ENCODE assay signal across 23 cellular contexts in genomic region chr17:37520174-37520573, GRCh38. TPM values are rescaled to one million over a fixed set of nuclear protein-coding genes. Genes with fewer than 3 reads are reported as not detected.
DNase-seq lines count a peak whose midpoint lies in the region; ATAC-seq lines count a peak whose summit lies in the region.
"Had no signal": no experiment of that assay in that cellular context is flagged by ENCODE, and none has a peak within 500 bp of the region (broad histone marks: within the 10 kb centered on the region; RNA-seq: fewer than 3 reads in every experiment).

No MANE protein-coding gene starts in this region.

- CTCF ChIA-PET in activated CD4-positive, alpha-beta memory T cell treated with anti-CD3 and anti-CD28 coated beads, Interleukin-2, amount 10 ng/mL, durations not matched to agents 7 days and 5 days (lab: Charles Lee): interaction anchor here (1.5 to 1.6 kb wide), 2 partner anchors 8 to 147 kb away, joined by 3 to 4 read pairs; no protein-coding TSS in a partner anchor

- peak overlapping the region; percentile 45 for H3K27ac Mint-ChIP-seq in stimulated activated naive CD8-positive, alpha-beta T cell treated with anti-CD3 and anti-CD28 coated beads, Interleukin-15, Interleukin-2, amounts not matched to agents 100 ng/mL and 50 ng/mL, for 24 hours
- H3K27ac Mint-ChIP-seq in activated CD4-positive, alpha-beta memory T cell treated with anti-CD3 and anti-CD28 coated beads, Interleukin-2, amount 10 ng/mL, durations not matched to agents 7 days and 5 days: peak overlapping the region; percentile 52
- peak overlapping the region; percentile 32 to 88 (median 60) for H3K27ac Mint-ChIP-seq in immature natural killer cell
- peak overlapping the region; percentile 51 for H3K27ac Mint-ChIP-seq in stimulated activated naive B cell treated with anti-CD40 and anti-IgM and Interleukin-4, amounts not matched to agents 10 μg/mL and 1 μg/mL and 100 μg/mL, for 72 hours

- DNase-seq in stimulated activated naive CD8-positive, alpha-beta T cell treated with anti-CD3 and anti-CD28 coated beads, Interleukin-15, Interleukin-2, amounts not matched to agents 100 U/mL and 50 U/mL, for 24 hours: no peak
- DNase-seq in activated CD4-positive, alpha-beta memory T cell treated with anti-CD3 and anti-CD28 coated beads, Interleukin-2, amount 10 ng/mL, durations not matched to agents 7 days and 5 days: no peak
- DNase-seq in immature natural killer cell (no peak), head of caudate nucleus (no peak)
- DNase-seq in stimulated activated naive B cell treated with anti-CD40 and anti-IgM and Interleukin-4, amounts not matched to agents 10 μg/mL and 1 μg/mL and 100 μg/mL, for 72 hours: no peak
- DNase-seq: activated CD4-positive, alpha-beta T cell treated with anti-CD3 and anti-CD28 coated beads for 48 hours; cerebellar nuclear complex; dorsolateral prefrontal cortex; foreskin melanocyte; kidney glomerular epithelial cell; NCI-H1092; NCI-H1694 treated with DMSO at 0.1 percent for 48 hours; NCI-H446 treated with DMSO at 0.1 percent for 48 hours; NCI-H82; occipital lobe; SIG-M5; stimulated activated CD4-positive, alpha-beta T cell treated with anti-CD3 and anti-CD28 coated beads, Interleukin-4, amount 100 ng/mL, for 4 hours; T1000; upper lobe of left lung had no signal

- H3K36me3 Mint-ChIP-seq in stimulated activated naive CD8-positive, alpha-beta T cell treated with anti-CD3 and anti-CD28 coated beads, Interleukin-15, Interleukin-2, amounts not matched to agents 100 ng/mL and 50 ng/mL, for 24 hours (ENCODE audit: low read depth): peaks cover 53% of the 10 kb centered on the region
- peaks cover 72% of the 10 kb centered on the region for H3K36me3 Mint-ChIP-seq in activated CD4-positive, alpha-beta memory T cell treated with anti-CD3 and anti-CD28 coated beads, Interleukin-2, amount 10 ng/mL, durations not matched to agents 7 days and 5 days (ENCODE audit: low read depth)
- H3K36me3 Mint-ChIP-seq in immature natural killer cell: peaks cover 8 to 43% (median 27%) of the 10 kb centered on the region in 3 donors
- peaks cover 23 to 55% of the 10 kb centered on the region in 2 donors for H3K36me3 Mint-ChIP-seq in stimulated activated naive B cell treated with anti-CD40 and anti-IgM and Interleukin-4, amounts not matched to agents 10 μg/mL and 1 μg/mL and 100 μg/mL, for 72 hours

- intact Hi-C loops in head of caudate nucleus (cut with DNase I): no loop called here

- H3K27me3 Mint-ChIP-seq in stimulated activated naive CD8-positive, alpha-beta T cell treated with anti-CD3 and anti-CD28 coated beads, Interleukin-15, Interleukin-2, amounts not matched to agents 100 ng/mL and 50 ng/mL, for 24 hours: no peaks in the 10 kb centered on the region
- H3K27me3 Mint-ChIP-seq in activated CD4-positive, alpha-beta memory T cell treated with anti-CD3 and anti-CD28 coated beads, Interleukin-2, amount 10 ng/mL, durations not matched to agents 7 days and 5 days: no peaks in the 10 kb centered on the region
- H3K27me3 Mint-ChIP-seq in immature natural killer cell (ENCODE audit: low read depth in 3 of 3): peaks cover 0 to 2% (median 0%) of the 10 kb centered on the region in 3 donors
- H3K27me3 Mint-ChIP-seq in stimulated activated naive B cell treated with anti-CD40 and anti-IgM and Interleukin-4, amounts not matched to agents 10 μg/mL and 1 μg/mL and 100 μg/mL, for 72 hours: no peaks in the 10 kb centered on the region
- H3K27me3 Mint-ChIP-seq: brain had no signal

- no peak for ATAC-seq in stimulated activated naive CD8-positive, alpha-beta T cell treated with anti-CD3 and anti-CD28 coated beads, Interleukin-15, Interleukin-2, amounts not matched to agents 100 U/mL and 50 U/mL, for 24 hours
- no peak for ATAC-seq in stimulated activated naive B cell treated with anti-CD40 and anti-IgM and Interleukin-4, amounts not matched to agents 10 μg/mL and 1 μg/mL and 100 μg/mL, for 72 hours (replicated peaks)
- ATAC-seq in GM19035 (IDR thresholded peaks at IDR 0.05; ENCODE audit: unreplicated experiment) (no peak), GM18868 (IDR thresholded peaks at IDR 0.05; ENCODE audit: unreplicated experiment) (no peak)

- H3K4me3 Mint-ChIP-seq in stimulated activated naive CD8-positive, alpha-beta T cell treated with anti-CD3 and anti-CD28 coated beads, Interleukin-15, Interleukin-2, amounts not matched to agents 100 ng/mL and 50 ng/mL, for 24 hours: no peak overlapping the region
- no peak overlapping the region for H3K4me3 Mint-ChIP-seq in activated CD4-positive, alpha-beta memory T cell treated with anti-CD3 and anti-CD28 coated beads, Interleukin-2, amount 10 ng/mL, durations not matched to agents 7 days and 5 days
- H3K4me3 Mint-ChIP-seq in immature natural killer cell: no peak overlapping the region
- H3K4me3 Mint-ChIP-seq in stimulated activated naive B cell treated with anti-CD40 and anti-IgM and Interleukin-4, amounts not matched to agents 10 μg/mL and 1 μg/mL and 100 μg/mL, for 72 hours: no peak overlapping the region
- H3K4me3 Mint-ChIP-seq: brain had no signal

- no peaks in the 10 kb centered on the region for H3K9me3 Mint-ChIP-seq in stimulated activated naive CD8-positive, alpha-beta T cell treated with anti-CD3 and anti-CD28 coated beads, Interleukin-15, Interleukin-2, amounts not matched to agents 100 ng/mL and 50 ng/mL, for 24 hours
- no peaks in the 10 kb centered on the region for H3K9me3 Mint-ChIP-seq in activated CD4-positive, alpha-beta memory T cell treated with anti-CD3 and anti-CD28 coated beads, Interleukin-2, amount 10 ng/mL, durations not matched to agents 7 days and 5 days
- H3K9me3 Mint-ChIP-seq in immature natural killer cell: no peaks in the 10 kb centered on the region
- no peaks in the 10 kb centered on the region for H3K9me3 Mint-ChIP-seq in stimulated activated naive B cell treated with anti-CD40 and anti-IgM and Interleukin-4, amounts not matched to agents 10 μg/mL and 1 μg/mL and 100 μg/mL, for 72 hours
- H3K9me3 Mint-ChIP-seq: brain had no signal

- POLR2A ChIA-PET in activated CD4-positive, alpha-beta memory T cell treated with anti-CD3 and anti-CD28 coated beads, Interleukin-2, amount 10 ng/mL, durations not matched to agents 7 days and 5 days (lab: Charles Lee): no interaction called here

- peaks cover 20% of the 10 kb centered on the region for H3K4me1 Mint-ChIP-seq in stimulated activated naive CD8-positive, alpha-beta T cell treated with anti-CD3 and anti-CD28 coated beads, Interleukin-15, Interleukin-2, amounts not matched to agents 100 ng/mL and 50 ng/mL, for 24 hours (ENCODE audit: low read depth)
- H3K4me1 Mint-ChIP-seq in activated CD4-positive, alpha-beta memory T cell treated with anti-CD3 and anti-CD28 coated beads, Interleukin-2, amount 10 ng/mL, durations not matched to agents 7 days and 5 days: peaks cover 21% of the 10 kb centered on the region
- peaks cover 24 to 46% of the 10 kb centered on the region in 2 donors for H3K4me1 Mint-ChIP-seq in immature natural killer cell
- H3K4me1 Mint-ChIP-seq in stimulated activated naive B cell treated with anti-CD40 and anti-IgM and Interleukin-4, amounts not matched to agents 10 μg/mL and 1 μg/mL and 100 μg/mL, for 72 hours: no peaks in the 10 kb centered on the region

RNA-seq across cellular contexts. Expression of gene DUSP14, which starts 30.5 kb away (rescaled TPM):
- 10 to 100 TPM; 14.6 to 16.3 TPM for total RNA-seq in activated CD4-positive, alpha-beta memory T cell treated with anti-CD3 and anti-CD28 coated beads, Interleukin-2, amount 10 ng/mL, durations not matched to agents 7 days and 5 days
- 10 to 100 TPM; 18.1 to 25.9 (median 19.2) TPM for polyA plus RNA-seq in immature natural killer cell
